Comparison of ENCODE assay signal across 16 cellular contexts in the genomic region with DNA sequence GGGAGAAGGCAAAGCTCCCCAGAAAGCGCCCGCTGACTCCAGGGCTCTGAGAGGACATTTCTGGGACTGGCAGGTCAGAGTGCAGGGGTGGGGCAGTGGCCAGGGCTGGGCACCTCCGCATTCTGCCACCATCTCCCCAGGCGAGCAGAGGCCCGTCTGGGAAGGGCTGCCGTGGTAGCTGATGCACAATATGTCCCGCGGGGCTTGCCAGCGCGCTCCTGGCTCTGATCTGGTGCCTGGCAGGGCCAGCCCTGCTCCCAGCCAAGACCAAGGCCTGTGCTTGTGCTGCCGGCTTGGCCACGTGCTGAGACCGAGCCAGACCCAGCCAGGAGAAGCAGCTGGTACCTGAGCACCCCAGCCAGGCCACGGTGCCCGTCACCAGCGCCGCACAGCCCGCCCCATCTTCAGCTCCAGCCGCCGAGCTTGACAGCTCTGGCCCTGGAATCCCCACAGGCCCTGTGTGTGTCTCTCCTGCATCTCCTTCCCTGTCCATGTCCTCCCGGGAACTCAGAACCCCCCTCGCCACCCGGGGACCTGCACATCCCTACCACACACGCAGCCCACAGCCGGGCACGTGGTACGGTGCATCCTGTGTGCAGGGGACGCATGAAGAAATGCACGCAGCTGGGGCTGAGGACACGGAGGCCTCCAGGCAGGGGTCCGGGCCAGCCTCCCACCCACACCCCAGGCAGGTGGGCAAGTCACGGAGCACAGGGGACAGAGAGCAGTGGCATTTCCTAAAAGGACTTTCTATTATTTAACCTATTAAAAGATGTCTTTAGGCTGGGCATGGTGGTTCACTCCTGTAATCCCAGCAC.
DNase-seq lines count a peak whose midpoint lies in the region; ATAC-seq and TF ChIP-seq lines count a peak whose summit lies in the region.
"Had no signal": no experiment of that assay in that cellular context is flagged by ENCODE, and none has a peak within 500 bp of the region (broad histone marks: within the 10 kb centered on the region; RNA-seq: fewer than 3 reads in every experiment).

No MANE protein-coding gene starts in this region.

- TF ChIP-seq CTCF in brain (conservative IDR thresholded peaks at IDR 0.05) (no peak), gastrocnemius medialis (IDR thresholded peaks at IDR 0.05 in 4 of 5, conservative IDR thresholded peaks at IDR 0.05 in 1 of 5) (no peak)

- H3K36me3 ChIP-seq in Karpas-422 (ENCODE audit: insufficient read depth, low read length) (peaks cover 4% of the 10 kb centered on the region; the same call in 1 of the 2 replicates), gastrocnemius medialis (no peaks in the 10 kb centered on the region)
- H3K36me3 ChIP-seq: pancreas, SJSA1 had no signal

- H3K36me3 Mint-ChIP-seq in brain: peaks cover 9% of the 10 kb centered on the region
- H3K36me3 Mint-ChIP-seq: CD14-positive monocyte, immature natural killer cell had no signal

- H3K4me3 ChIP-seq in Karpas-422 (ENCODE audit: low read length): no peak overlapping the region
- no peak overlapping the region for H3K4me3 ChIP-seq in gastrocnemius medialis
- H3K4me3 ChIP-seq: pancreas, SJSA1 had no signal

- peaks cover 9% of the 10 kb centered on the region for H3K27me3 Mint-ChIP-seq in brain

- peak overlapping the region in 4 of 5 experiments; percentile 76 to 93 (median 88) for H3K27ac Mint-ChIP-seq in brain
- H3K27ac Mint-ChIP-seq: immature natural killer cell had no signal

- no peaks in the 10 kb centered on the region; the same call in 1 of the 2 replicates for H4K20me1 ChIP-seq in Karpas-422 (ENCODE audit: insufficient read depth, low read depth, low read length)

- H3K9me3 ChIP-seq in Karpas-422 (ENCODE audit: low read length): no peaks in the 10 kb centered on the region
- no peaks in the 10 kb centered on the region for H3K9me3 ChIP-seq in gastrocnemius medialis
- H3K9me3 ChIP-seq: pancreas, SJSA1 had no signal

- no peak overlapping the region; the same call in 1 of the 2 replicates for H3K9ac ChIP-seq in Karpas-422 (ENCODE audit: low read length)

- no peaks in the 10 kb centered on the region for H3K27me3 ChIP-seq in Karpas-422 (ENCODE audit: low read length)
- H3K27me3 ChIP-seq in gastrocnemius medialis: peaks cover 3 to 19% (median 18%) of the 10 kb centered on the region in 3 donors
- H3K27me3 ChIP-seq: pancreas had no signal

- intact Hi-C loops in left ventricle myocardium superior (cut with micrococcal nuclease) (no loop called here), gastrocnemius medialis (cut with DNase I; ENCODE audit: low total_unique reads) (no loop called here)

- no peak overlapping the region for H2AFZ ChIP-seq in Karpas-422 (ENCODE audit: low read length)

- H3K27ac ChIP-seq in Karpas-422 (ENCODE audit: low read length) (peak overlapping the region; percentile 90), gastrocnemius medialis (no peak overlapping the region)
- H3K27ac ChIP-seq: pancreas, SJSA1 had no signal

- H3K4me1 Mint-ChIP-seq in brain: peaks cover 16% of the 10 kb centered on the region
- H3K4me1 Mint-ChIP-seq: CD14-positive monocyte, immature natural killer cell had no signal

- H3K4me3 Mint-ChIP-seq in brain: peak overlapping the region in 1 of 5 experiments; percentile 2
- H3K4me3 Mint-ChIP-seq: CD14-positive monocyte, immature natural killer cell had no signal

- ATAC-seq in left ventricle myocardium superior (peak; percentile 95), gastrocnemius medialis (peak; percentile 36 to 77), HG03378 (IDR thresholded peaks at IDR 0.05; ENCODE audit: unreplicated experiment) (no peak)
- ATAC-seq: pancreas; stimulated activated naive CD8-positive, alpha-beta T cell treated with anti-CD3 and anti-CD28 coated beads, Interleukin-15, Interleukin-2, amounts not matched to agents 100 U/mL and 50 U/mL, for 24 hours had no signal

- no peaks in the 10 kb centered on the region for H3K9me2 ChIP-seq in Karpas-422 (replicated peaks; ENCODE audit: insufficient read depth, low read length)

- H3K4me1 ChIP-seq in Karpas-422 (ENCODE audit: low read length) (peaks cover 83% of the 10 kb centered on the region), gastrocnemius medialis (no peaks in the 10 kb centered on the region)
- H3K4me1 ChIP-seq: pancreas, SJSA1 had no signal

- H3K79me2 ChIP-seq in Karpas-422 (ENCODE audit: low read length): no peaks in the 10 kb centered on the region

- in situ Hi-C loops in gastrocnemius medialis (cut with MboI; ENCODE audit: low sequenced_read_pairs in 4 of 4): no loop called here

- peaks cover 15 to 32% (median 23%) of the 10 kb centered on the region in 5 experiments for H3K9me3 Mint-ChIP-seq in brain
- H3K9me3 Mint-ChIP-seq: immature natural killer cell had no signal

- DNase-seq in Karpas-422 (no peak), left ventricle myocardium superior (peak; percentile 89), gastrocnemius medialis (peak; percentile 49 to 60), activated T-cell treated with anti-CD3 and anti-CD28 coated beads for 4 hours (no peak), NCI-H510A (lab: John Stamatoyannopoulos, UW) (no peak)
- no peak for DNase-seq in activated CD4-positive, alpha-beta T cell treated with anti-CD3 and anti-CD28 coated beads, Interleukin-2, amount 50 U/mL, for 4 hours
- DNase-seq: activated gamma-delta T cell treated with Interleukin-2 at 50 U/mL for 16 hours; DND-41; GOT3; immature natural killer cell; stimulated activated naive CD8-positive, alpha-beta T cell treated with anti-CD3 and anti-CD28 coated beads, Interleukin-15, Interleukin-2, amounts not matched to agents 100 U/mL and 50 U/mL, for 24 hours had no signal

- TF ChIP-seq POLR2A in gastrocnemius medialis (IDR thresholded peaks at IDR 0.05): no peak

- H3K4me2 ChIP-seq in Karpas-422 (ENCODE audit: low read depth, low read length, poor library complexity, severe bottlenecking): peak overlapping the region; percentile 13

Comparison
In these comparisons a context has a peak if more than half of its experiments do, and no peak if none do; other contexts are left out.
1. DNase-seq: peak in left ventricle myocardium superior (single experiment) and gastrocnemius medialis (2 of 2); none in Karpas-422 (single experiment), activated T-cell treated with anti-CD3 and anti-CD28 coated beads for 4 hours (single experiment), activated CD4-positive, alpha-beta T cell treated with anti-CD3 and anti-CD28 coated beads, Interleukin-2, amount 50 U/mL, for 4 hours (0 of 2) and NCI-H510A (single experiment).